ENCODE assay signal across 1 cellular context in genomic region chr20:10673831-10674683, GRCh38.
TF ChIP-seq lines count a peak whose summit lies in the region.

Gene JAG1 (minus strand): TSS chr20:10673999. CDS start chr20:10673530, 469 bp downstream.

TF ChIP-seq in HepG2, 621 proteins besides CTCF, POLR2A, EP300 and RAD21 (continued from another document and continues in another):
- TF ChIP-seq ZNF674 (CRISPR knock-in tag; IDR thresholded peaks at IDR 0.05; ENCODE audit: low read depth), result 0 out of 2 replicates have a peak, but pooled peaks have one; percentile 5
- peak; percentile 86; the same call in 1 of the 2 replicates for TF ChIP-seq ZSCAN29 (CRISPR knock-in tag; conservative IDR thresholded peaks at IDR 0.05)
- peak; percentile 80 for TF ChIP-seq ZNF800 (CRISPR knock-in tag; IDR thresholded peaks at IDR 0.05)
- TF ChIP-seq GPBP1L1 (CRISPR knock-in tag; IDR thresholded peaks at IDR 0.05), result no peak
- TF ChIP-seq TFE3 (CRISPR knock-in tag; IDR thresholded peaks at IDR 0.05), result peak; percentile 81
- no peak for TF ChIP-seq ZNF337 (CRISPR knock-in tag; IDR thresholded peaks at IDR 0.05; ENCODE audit: borderline replicate concordance, low read depth)
- TF ChIP-seq HNRNPK (IDR thresholded peaks at IDR 0.05; ENCODE audit: low read depth, low read length, poor library complexity, severe bottlenecking), result peak; percentile 95
- peak in 1 of 2 experiments; percentile 62; a peak in 1 of 4 replicates for TF ChIP-seq ATF4 (CRISPR knock-in tag; IDR thresholded peaks at IDR 0.05)
- peak; percentile 68 for TF ChIP-seq TBP (CRISPR knock-in tag; IDR thresholded peaks at IDR 0.05)
- 0 out of 2 replicates have a peak, but pooled peaks have one; percentile 35 for TF ChIP-seq ZMAT5 (CRISPR knock-in tag; IDR thresholded peaks at IDR 0.05; ENCODE audit: borderline replicate concordance, low read depth)
- no peak for TF ChIP-seq CBFB (CRISPR knock-in tag; IDR thresholded peaks at IDR 0.05)
- TF ChIP-seq BRF2 (CRISPR knock-in tag; IDR thresholded peaks at IDR 0.05), result peak; percentile 79
- TF ChIP-seq SMAD3 (CRISPR knock-in tag; IDR thresholded peaks at IDR 0.05), result 0 out of 2 replicates have a peak, but pooled peaks have one; percentile 39
- TF ChIP-seq ZBTB8A (CRISPR knock-in tag; IDR thresholded peaks at IDR 0.05; ENCODE audit: borderline replicate concordance, low read depth), result peak; percentile 13; the same call in 1 of the 2 replicates
- peak; percentile 62; the same call in 1 of the 2 replicates for TF ChIP-seq ARID3A (IDR thresholded peaks at IDR 0.05; ENCODE audit: low read depth, low read length)
- TF ChIP-seq AKNA (CRISPR knock-in tag; IDR thresholded peaks at IDR 0.05; ENCODE audit: borderline replicate concordance), result peak; percentile 72; the same call in 1 of the 2 replicates
- TF ChIP-seq NR3C1 (CRISPR knock-in tag; IDR thresholded peaks at IDR 0.05), result no peak
- peak; percentile 92; the same call in 1 of the 2 replicates for TF ChIP-seq GTF3A (CRISPR knock-in tag; conservative IDR thresholded peaks at IDR 0.05)
- peak; percentile 54 to 83; a peak in 3 of 4 replicates for TF ChIP-seq KLF16 (CRISPR knock-in tag; IDR thresholded peaks at IDR 0.05)
- TF ChIP-seq PHB2 (IDR thresholded peaks at IDR 0.05; ENCODE audit: partially characterized antibody), result no peak
- TF ChIP-seq ZSCAN5A (CRISPR knock-in tag; IDR thresholded peaks at IDR 0.05; ENCODE audit: borderline replicate concordance), result peak; percentile 78
- no peak for TF ChIP-seq NR2F6 (IDR thresholded peaks at IDR 0.05)
- TF ChIP-seq NR2F6 (CRISPR knock-in tag; IDR thresholded peaks at IDR 0.05), result 0 out of 2 replicates have a peak, but pooled peaks have one; percentile 28
- no peak; the same call in 1 of the 2 replicates for TF ChIP-seq ATF5 (CRISPR knock-in tag; IDR thresholded peaks at IDR 0.05; ENCODE audit: low read depth)
- TF ChIP-seq ARID2 (CRISPR knock-in tag; IDR thresholded peaks at IDR 0.05; ENCODE audit: borderline replicate concordance), result no peak; the same call in none of the 2 replicates
- 0 out of 2 replicates have a peak, but pooled peaks have one; percentile 26 for TF ChIP-seq PRDM15 (CRISPR knock-in tag; IDR thresholded peaks at IDR 0.05)
- peak; percentile 21; the same call in 1 of the 2 replicates for TF ChIP-seq ZNF709 (CRISPR knock-in tag; IDR thresholded peaks at IDR 0.05)
- no peak for TF ChIP-seq ZNF207 (IDR thresholded peaks at IDR 0.05; ENCODE audit: borderline replicate concordance)
- TF ChIP-seq ZNF263 (CRISPR knock-in tag; IDR thresholded peaks at IDR 0.05), result no peak
- peak; percentile 16; the same call in 1 of the 2 replicates for TF ChIP-seq HNF4G (IDR thresholded peaks at IDR 0.05; ENCODE audit: borderline replicate concordance, low read depth, low read length)
- 0 out of 2 replicates have a peak, but pooled peaks have one; percentile 50 for TF ChIP-seq HNF4G (CRISPR knock-in tag; IDR thresholded peaks at IDR 0.05; ENCODE audit: borderline replicate concordance, low read depth)
- 0 out of 2 replicates have a peak, but pooled peaks have one; percentile 21 for TF ChIP-seq CHD2 (IDR thresholded peaks at IDR 0.05; ENCODE audit: low read depth, low read length)
- peak; percentile 73 for TF ChIP-seq CCAR2 (optimal IDR thresholded peaks at IDR 0.05; ENCODE audit: low read depth, low read length)
- TF ChIP-seq NFYC (CRISPR knock-in tag; IDR thresholded peaks at IDR 0.05), result no peak
